ENCODE assay signal across 21 cellular contexts in the genomic region with DNA sequence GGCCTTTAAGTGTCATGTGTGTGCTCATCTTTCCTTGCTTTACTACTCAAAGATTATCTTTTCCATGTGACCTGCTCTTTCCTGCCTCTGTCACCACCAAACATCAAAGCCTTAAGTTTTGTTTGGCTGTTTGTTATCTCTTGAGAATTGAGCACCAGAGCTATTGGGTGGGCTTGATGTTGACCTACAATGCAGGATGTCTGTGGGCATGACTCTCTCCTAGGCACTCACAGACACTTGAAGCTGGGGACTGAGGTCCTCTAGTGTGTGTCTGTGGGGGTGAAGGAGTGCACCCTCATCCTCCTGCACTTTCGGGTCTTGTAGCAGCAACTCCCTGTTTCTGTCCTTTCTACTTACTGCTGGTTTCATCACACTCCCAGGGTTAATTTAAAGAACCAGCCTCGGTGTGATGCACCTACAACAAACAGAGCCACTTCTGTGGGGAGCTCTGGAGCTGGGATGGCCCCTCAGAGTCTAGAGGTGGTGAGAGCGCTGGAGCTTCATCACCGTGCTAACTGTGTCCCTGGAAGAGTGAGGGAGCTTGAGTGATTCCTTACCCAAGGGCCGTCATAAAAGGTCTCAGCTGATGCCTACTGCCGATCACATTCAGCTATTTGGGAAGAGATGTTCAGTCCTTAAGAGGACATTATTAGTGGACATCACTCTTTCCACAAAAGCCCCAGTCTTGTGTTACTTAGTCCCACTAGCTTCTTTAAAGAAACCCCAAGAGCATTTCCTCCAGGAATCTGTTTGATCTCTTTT. TPM values are rescaled to one million over a fixed set of nuclear protein-coding genes. Genes with fewer than 3 reads are reported as not detected.
DNase-seq lines count a peak whose midpoint lies in the region; ATAC-seq, FAIRE-seq and TF ChIP-seq lines count a peak whose summit lies in the region.
"Had no signal": no experiment of that assay in that cellular context is flagged by ENCODE, and none has a peak within 500 bp of the region (broad histone marks: within the 10 kb centered on the region; RNA-seq: fewer than 3 reads in every experiment).

No MANE protein-coding gene starts in this region.

- H3F3A ChIP-seq in Loucy (ENCODE audit: low read depth), result no peaks in the 10 kb centered on the region

- peaks cover 26% of the 10 kb centered on the region for H3K27me3 Mint-ChIP-seq in T-helper 2 cell treated with Interferon-gamma antibody and Interleukin-4, amounts not matched to agents 5 μg/mL and 100 μg/mL, for 36 hours (ENCODE audit: low read depth)

- H3K79me2 ChIP-seq in Loucy (ENCODE audit: insufficient read depth, low read length) (no peaks in the 10 kb centered on the region), osteoblast (ENCODE audit: insufficient read depth, low read length) (no peaks in the 10 kb centered on the region)

- no peak overlapping the region for H3K27ac Mint-ChIP-seq in T-helper 2 cell treated with Interferon-gamma antibody and Interleukin-4, amounts not matched to agents 5 μg/mL and 100 μg/mL, for 36 hours
- H3K27ac Mint-ChIP-seq: activated CD8-positive, alpha-beta T cell treated with anti-CD3 and anti-CD28 coated beads, Interleukin-2, amount 10 ng/mL, durations not matched to agents 7 days and 5 days; activated naive CD4-positive, alpha-beta T cell treated with anti-CD3 and anti-CD28 coated beads, Interleukin-2, amount 10 ng/mL, durations not matched to agents 7 days and 5 days had no signal

- peaks cover 6% of the 10 kb centered on the region for H3K4me1 Mint-ChIP-seq in T-helper 2 cell treated with Interferon-gamma antibody and Interleukin-4, amounts not matched to agents 5 μg/mL and 100 μg/mL, for 36 hours (ENCODE audit: low read depth)

- FAIRE-seq in bronchial epithelial cell (lab: Jason Lieb, UNC), result peak; percentile 77
- FAIRE-seq: colon, islet of Langerhans had no signal

- H3K9me3 Mint-ChIP-seq in T-helper 2 cell treated with Interferon-gamma antibody and Interleukin-4, amounts not matched to agents 5 μg/mL and 100 μg/mL, for 36 hours, result no peaks in the 10 kb centered on the region
- H3K9me3 Mint-ChIP-seq: activated naive CD4-positive, alpha-beta T cell treated with anti-CD3 and anti-CD28 coated beads, Interleukin-2, amount 10 ng/mL, durations not matched to agents 7 days and 5 days had no signal

- no peak overlapping the region for H3K9ac ChIP-seq in BLaER1 treated with 17β-estradiol and CSF1 and Interleukin-3, amounts not matched to agents 10 nM and 100 nM
- H3K9ac ChIP-seq in Loucy (ENCODE audit: low read depth, low read length, poor library complexity, severe bottlenecking), result no peak overlapping the region

- no peaks in the 10 kb centered on the region for H3K9me2 ChIP-seq in Loucy (replicated peaks; ENCODE audit: low read depth, low read length)

- H3K27ac ChIP-seq in BLaER1 treated with 17β-estradiol and CSF1 and Interleukin-3, amounts not matched to agents 10 nM and 100 nM, result no peak overlapping the region
- H3K27ac ChIP-seq in osteoblast (ENCODE audit: low read depth, low read length), result peak overlapping the region; percentile 28
- H3K27ac ChIP-seq: HL-60, neutrophil, tibial artery had no signal

- H4K20me1 ChIP-seq in BLaER1 treated with 17β-estradiol and CSF1 and Interleukin-3, amounts not matched to agents 10 nM and 100 nM, result no peaks in the 10 kb centered on the region
- H4K20me1 ChIP-seq in Loucy (ENCODE audit: insufficient read depth, low read length, poor library complexity, severe bottlenecking) (no peaks in the 10 kb centered on the region), osteoblast (ENCODE audit: insufficient read depth, low read length) (no peaks in the 10 kb centered on the region)

- H3K4me3 Mint-ChIP-seq in T-helper 2 cell treated with Interferon-gamma antibody and Interleukin-4, amounts not matched to agents 5 μg/mL and 100 μg/mL, for 36 hours, result no peak overlapping the region
- H3K4me3 Mint-ChIP-seq: activated CD8-positive, alpha-beta T cell treated with anti-CD3 and anti-CD28 coated beads, Interleukin-2, amount 10 ng/mL, durations not matched to agents 7 days and 5 days; activated naive CD4-positive, alpha-beta T cell treated with anti-CD3 and anti-CD28 coated beads, Interleukin-2, amount 10 ng/mL, durations not matched to agents 7 days and 5 days had no signal

- H3K36me3 Mint-ChIP-seq in T-helper 2 cell treated with Interferon-gamma antibody and Interleukin-4, amounts not matched to agents 5 μg/mL and 100 μg/mL, for 36 hours (ENCODE audit: low read depth), result no peaks in the 10 kb centered on the region
- H3K36me3 Mint-ChIP-seq: activated naive CD4-positive, alpha-beta T cell treated with anti-CD3 and anti-CD28 coated beads, Interleukin-2, amount 10 ng/mL, durations not matched to agents 7 days and 5 days had no signal

- DNase-seq in bronchial epithelial cell (ENCODE audit: low read depth) (no peak), osteoblast (ENCODE audit: insufficient read length, low spot score, missing footprints) (no peak), GOT3 (lab: John Stamatoyannopoulos, UW) (no peak)
- DNase-seq in stimulated activated naive CD8-positive, alpha-beta T cell treated with anti-CD3 and anti-CD28 coated beads, Interleukin-15, Interleukin-2, amounts not matched to agents 100 U/mL and 50 U/mL, for 24 hours, result no peak
- no peak for DNase-seq in T-helper 2 cell treated with Interferon-gamma antibody and Interleukin-4, amounts not matched to agents 5 μg/mL and 100 μg/mL, for 36 hours (ENCODE audit: low spot score)
- DNase-seq: amniotic stem cell had no signal

- no peak for TF ChIP-seq CTCF in Loucy (conservative IDR thresholded peaks at IDR 0.05; ENCODE audit: low read length)
- no peak for TF ChIP-seq CTCF in bronchial epithelial cell (IDR thresholded peaks at IDR 0.05; ENCODE audit: insufficient read depth, low read length, severe bottlenecking)
- TF ChIP-seq CTCF in osteoblast (IDR thresholded peaks at IDR 0.05; ENCODE audit: extremely low read depth, low read depth, low read length), result no peak

- H3K27me3 ChIP-seq in BLaER1 treated with 17β-estradiol and CSF1 and Interleukin-3, amounts not matched to agents 10 nM and 100 nM, result no peaks in the 10 kb centered on the region
- H3K27me3 ChIP-seq in Loucy (ENCODE audit: insufficient read depth, low read length, poor library complexity, severe bottlenecking), result no peaks in the 10 kb centered on the region
- H3K27me3 ChIP-seq in bronchial epithelial cell (ENCODE audit: control insufficient read depth, insufficient read depth, low read length), result no peaks in the 10 kb centered on the region
- no peaks in the 10 kb centered on the region for H3K27me3 ChIP-seq in osteoblast (ENCODE audit: insufficient read depth, low read length)

- no peak overlapping the region for H3K4me3 ChIP-seq in BLaER1 treated with 17β-estradiol and CSF1 and Interleukin-3, amounts not matched to agents 10 nM and 100 nM
- H3K4me3 ChIP-seq in Loucy (ENCODE audit: low read length, poor library complexity, severe bottlenecking) (no peak overlapping the region), bronchial epithelial cell (ENCODE audit: low read depth, low read length) (no peak overlapping the region), osteoblast (ENCODE audit: insufficient read depth, low read length) (no peak overlapping the region)
- H3K4me3 ChIP-seq: tibial artery had no signal

- H3K36me3 ChIP-seq in BLaER1 treated with 17β-estradiol and CSF1 and Interleukin-3, amounts not matched to agents 10 nM and 100 nM, result no peaks in the 10 kb centered on the region
- H3K36me3 ChIP-seq in Loucy (ENCODE audit: insufficient read depth, low read length) (no peaks in the 10 kb centered on the region), bronchial epithelial cell (ENCODE audit: control insufficient read depth, insufficient read depth, low read length) (no peaks in the 10 kb centered on the region), osteoblast (ENCODE audit: insufficient read depth, low read length) (no peaks in the 10 kb centered on the region)
- H3K36me3 ChIP-seq: neutrophil, prostate gland, tibial artery had no signal

- ATAC-seq in stimulated activated naive CD8-positive, alpha-beta T cell treated with anti-CD3 and anti-CD28 coated beads, Interleukin-15, Interleukin-2, amounts not matched to agents 100 U/mL and 50 U/mL, for 24 hours, result no peak
- ATAC-seq in GM19324 (IDR thresholded peaks at IDR 0.05; ENCODE audit: low FRiP score, unreplicated experiment), result no peak

- peak overlapping the region in 8 of 11 experiments; percentile 8 to 61 (median 40); a peak in 13 of 22 replicates for H3K4me2 ChIP-seq in BLaER1 treated with 17β-estradiol and CSF1 and Interleukin-3, amounts not matched to agents 10 nM and 100 nM
- H3K4me2 ChIP-seq in Loucy (ENCODE audit: low read depth, low read length, poor library complexity, severe bottlenecking) (peak overlapping the region; percentile 70), osteoblast (ENCODE audit: insufficient read depth, low read length) (peak overlapping the region; percentile 20)

- no peaks in the 10 kb centered on the region for H3K9me3 ChIP-seq in BLaER1 treated with 17β-estradiol and CSF1 and Interleukin-3, amounts not matched to agents 10 nM and 100 nM (replicated peaks in 1 of 11)
- H3K9me3 ChIP-seq in Loucy (ENCODE audit: insufficient read depth, low read depth, low read length), result no peaks in the 10 kb centered on the region
- no peaks in the 10 kb centered on the region for H3K9me3 ChIP-seq in osteoblast (ENCODE audit: low read depth, low read length)
- H3K9me3 ChIP-seq: neutrophil, prostate gland, tibial artery had no signal

- peaks cover 0 to 31% (median 22%) of the 10 kb centered on the region in 10 experiments; a peak in 15 of 20 replicates for H3K4me1 ChIP-seq in BLaER1 treated with 17β-estradiol and CSF1 and Interleukin-3, amounts not matched to agents 10 nM and 100 nM
- peaks cover 49% of the 10 kb centered on the region for H3K4me1 ChIP-seq in Loucy (ENCODE audit: insufficient read depth, low read length, poor library complexity, severe bottlenecking)
- peaks cover 28% of the 10 kb centered on the region for H3K4me1 ChIP-seq in osteoblast (ENCODE audit: insufficient read depth, low read length)
- H3K4me1 ChIP-seq: prostate gland had no signal

- 0 out of 2 replicates have a peak overlapping the region, but pooled peaks have one; percentile 33 for H2AFZ ChIP-seq in Loucy (ENCODE audit: low read length)
- no peak overlapping the region for H2AFZ ChIP-seq in osteoblast (ENCODE audit: low read length)

RNA-seq across cellular contexts. Expression of a gene that starts 56.3 kb away (rescaled TPM):
- total RNA-seq in bronchial epithelial cell, result not detected in 2 replicates
- under 0.01 TPM in 1 of 2 replicates, not detected in the other for total RNA-seq in osteoblast
- total RNA-seq: activated CD8-positive, alpha-beta T cell treated with anti-CD3 and anti-CD28 coated beads, Interleukin-2, amount 10 ng/mL, durations not matched to agents 7 days and 5 days; epithelial cell of proximal tubule; left lobe of liver; sciatic nerve; T-helper 2 cell treated with Interferon-gamma antibody and Interleukin-4, amounts not matched to agents 100 ng/mL and 5 ng/mL, for 36 hours had no signal

Comparison
In these comparisons a context has a peak if more than half of its experiments do, and no peak if none do; other contexts are left out.
1. H3K4me2 ChIP-seq: peak in every context shown above with its lines; median percentile 70 in Loucy; 40 in BLaER1 treated with 17β-estradiol and CSF1 and Interleukin-3, amounts not matched to agents 10 nM and 100 nM; 20 in osteoblast.